ENCODE assay signal across 8 cellular contexts in genomic region chr9:123606141-123606540, GRCh38.
"Had no signal": no experiment of that assay in that cellular context is flagged by ENCODE, and none has a peak within 500 bp of the region (broad histone marks: within the 10 kb centered on the region; RNA-seq: fewer than 3 reads in every experiment).

No MANE protein-coding gene starts in this region.

- DNase-seq: GDM1, GF-D8 had no signal

- FAIRE-seq: G401.6, GM12878, GM12891, GM12892, GM18507, GM19239 had no signal

- ATAC-seq: GM12878 had no signal

- H3K4me3 ChIP-seq: GM12878 had no signal
